2 cellular contexts compared by ENCODE assay signal in the genomic region with DNA sequence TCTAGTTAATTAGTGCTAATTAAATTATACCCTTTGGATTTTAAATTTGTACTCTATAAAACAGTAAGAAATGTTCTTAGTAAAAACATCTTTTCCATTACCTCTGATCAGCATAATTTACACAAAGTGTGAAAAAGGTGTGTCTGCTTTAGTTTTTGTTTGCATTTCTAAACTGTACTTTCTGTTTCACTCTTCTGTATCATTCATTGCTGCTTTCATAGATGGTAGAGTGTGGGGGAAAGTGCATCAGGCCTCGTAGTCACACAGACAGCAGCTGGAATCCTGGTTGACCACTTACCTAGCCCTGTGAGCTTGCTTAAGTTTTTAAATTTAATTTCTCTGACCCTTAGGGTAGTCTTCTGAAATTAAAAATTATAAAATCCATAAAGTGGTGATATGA.
TF ChIP-seq lines count a peak whose summit lies in the region.

No MANE protein-coding gene starts in this region.

TF ChIP-seq in GM12878, 131 proteins besides CTCF, POLR2A, EP300 and RAD21:
- TF ChIP-seq YBX1 (IDR thresholded peaks at IDR 0.05) (no peak), CBX5 (IDR thresholded peaks at IDR 0.05; ENCODE audit: low read depth) (no peak), SMAD5 (IDR thresholded peaks at IDR 0.05; ENCODE audit: low read depth) (no peak), ZNF217 (IDR thresholded peaks at IDR 0.05) (no peak), ASH2L (IDR thresholded peaks at IDR 0.05; ENCODE audit: borderline replicate concordance, low read depth) (no peak)
- TF ChIP-seq, protein P1, sequence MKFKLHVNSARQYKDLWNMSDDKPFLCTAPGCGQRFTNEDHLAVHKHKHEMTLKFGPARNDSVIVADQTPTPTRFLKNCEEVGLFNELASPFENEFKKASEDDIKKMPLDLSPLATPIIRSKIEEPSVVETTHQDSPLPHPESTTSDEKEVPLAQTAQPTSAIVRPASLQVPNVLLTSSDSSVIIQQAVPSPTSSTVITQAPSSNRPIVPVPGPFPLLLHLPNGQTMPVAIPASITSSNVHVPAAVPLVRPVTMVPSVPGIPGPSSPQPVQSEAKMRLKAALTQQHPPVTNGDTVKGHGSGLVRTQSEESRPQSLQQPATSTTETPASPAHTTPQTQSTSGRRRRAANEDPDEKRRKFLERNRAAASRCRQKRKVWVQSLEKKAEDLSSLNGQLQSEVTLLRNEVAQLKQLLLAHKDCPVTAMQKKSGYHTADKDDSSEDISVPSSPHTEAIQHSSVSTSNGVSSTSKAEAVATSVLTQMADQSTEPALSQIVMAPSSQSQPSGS (IDR thresholded peaks at IDR 0.05; ENCODE audit: low read length) = no peak
- TF ChIP-seq, protein P2, sequence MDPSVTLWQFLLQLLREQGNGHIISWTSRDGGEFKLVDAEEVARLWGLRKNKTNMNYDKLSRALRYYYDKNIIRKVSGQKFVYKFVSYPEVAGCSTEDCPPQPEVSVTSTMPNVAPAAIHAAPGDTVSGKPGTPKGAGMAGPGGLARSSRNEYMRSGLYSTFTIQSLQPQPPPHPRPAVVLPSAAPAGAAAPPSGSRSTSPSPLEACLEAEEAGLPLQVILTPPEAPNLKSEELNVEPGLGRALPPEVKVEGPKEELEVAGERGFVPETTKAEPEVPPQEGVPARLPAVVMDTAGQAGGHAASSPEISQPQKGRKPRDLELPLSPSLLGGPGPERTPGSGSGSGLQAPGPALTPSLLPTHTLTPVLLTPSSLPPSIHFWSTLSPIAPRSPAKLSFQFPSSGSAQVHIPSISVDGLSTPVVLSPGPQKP (IDR thresholded peaks at IDR 0.05; ENCODE audit: low read depth, low read length) = no peak
- TF ChIP-seq, protein P3, sequence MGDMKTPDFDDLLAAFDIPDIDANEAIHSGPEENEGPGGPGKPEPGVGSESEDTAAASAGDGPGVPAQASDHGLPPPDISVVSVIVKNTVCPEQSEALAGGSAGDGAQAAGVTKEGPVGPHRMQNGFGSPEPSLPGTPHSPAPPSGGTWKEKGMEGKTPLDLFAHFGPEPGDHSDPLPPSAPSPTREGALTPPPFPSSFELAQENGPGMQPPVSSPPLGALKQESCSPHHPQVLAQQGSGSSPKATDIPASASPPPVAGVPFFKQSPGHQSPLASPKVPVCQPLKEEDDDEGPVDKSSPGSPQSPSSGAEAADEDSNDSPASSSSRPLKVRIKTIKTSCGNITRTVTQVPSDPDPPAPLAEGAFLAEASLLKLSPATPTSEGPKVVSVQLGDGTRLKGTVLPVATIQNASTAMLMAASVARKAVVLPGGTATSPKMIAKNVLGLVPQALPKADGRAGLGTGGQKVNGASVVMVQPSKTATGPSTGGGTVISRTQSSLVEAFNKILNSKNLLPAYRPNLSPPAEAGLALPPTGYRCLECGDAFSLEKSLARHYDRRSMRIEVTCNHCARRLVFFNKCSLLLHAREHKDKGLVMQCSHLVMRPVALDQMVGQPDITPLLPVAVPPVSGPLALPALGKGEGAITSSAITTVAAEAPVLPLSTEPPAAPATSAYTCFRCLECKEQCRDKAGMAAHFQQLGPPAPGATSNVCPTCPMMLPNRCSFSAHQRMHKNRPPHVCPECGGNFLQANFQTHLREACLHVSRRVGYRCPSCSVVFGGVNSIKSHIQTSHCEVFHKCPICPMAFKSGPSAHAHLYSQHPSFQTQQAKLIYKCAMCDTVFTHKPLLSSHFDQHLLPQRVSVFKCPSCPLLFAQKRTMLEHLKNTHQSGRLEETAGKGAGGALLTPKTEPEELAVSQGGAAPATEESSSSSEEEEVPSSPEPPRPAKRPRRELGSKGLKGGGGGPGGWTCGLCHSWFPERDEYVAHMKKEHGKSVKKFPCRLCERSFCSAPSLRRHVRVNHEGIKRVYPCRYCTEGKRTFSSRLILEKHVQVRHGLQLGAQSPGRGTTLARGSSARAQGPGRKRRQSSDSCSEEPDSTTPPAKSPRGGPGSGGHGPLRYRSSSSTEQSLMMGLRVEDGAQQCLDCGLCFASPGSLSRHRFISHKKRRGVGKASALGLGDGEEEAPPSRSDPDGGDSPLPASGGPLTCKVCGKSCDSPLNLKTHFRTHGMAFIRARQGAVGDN (IDR thresholded peaks at IDR 0.05) = no peak
- TF ChIP-seq, protein P4, sequence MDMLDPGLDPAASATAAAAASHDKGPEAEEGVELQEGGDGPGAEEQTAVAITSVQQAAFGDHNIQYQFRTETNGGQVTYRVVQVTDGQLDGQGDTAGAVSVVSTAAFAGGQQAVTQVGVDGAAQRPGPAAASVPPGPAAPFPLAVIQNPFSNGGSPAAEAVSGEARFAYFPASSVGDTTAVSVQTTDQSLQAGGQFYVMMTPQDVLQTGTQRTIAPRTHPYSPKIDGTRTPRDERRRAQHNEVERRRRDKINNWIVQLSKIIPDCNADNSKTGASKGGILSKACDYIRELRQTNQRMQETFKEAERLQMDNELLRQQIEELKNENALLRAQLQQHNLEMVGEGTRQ (IDR thresholded peaks at IDR 0.05; ENCODE audit: borderline replicate concordance, low read depth, low read length) = no peak

TF ChIP-seq in HepG2, 621 proteins besides CTCF, POLR2A, EP300 and RAD21:
- TF ChIP-seq ZNF17 (CRISPR knock-in tag; IDR thresholded peaks at IDR 0.05) (no peak), ZNF766 (CRISPR knock-in tag; IDR thresholded peaks at IDR 0.05; ENCODE audit: borderline replicate concordance) (no peak)
